9 cellular contexts compared by ENCODE assay signal in the genomic region with DNA sequence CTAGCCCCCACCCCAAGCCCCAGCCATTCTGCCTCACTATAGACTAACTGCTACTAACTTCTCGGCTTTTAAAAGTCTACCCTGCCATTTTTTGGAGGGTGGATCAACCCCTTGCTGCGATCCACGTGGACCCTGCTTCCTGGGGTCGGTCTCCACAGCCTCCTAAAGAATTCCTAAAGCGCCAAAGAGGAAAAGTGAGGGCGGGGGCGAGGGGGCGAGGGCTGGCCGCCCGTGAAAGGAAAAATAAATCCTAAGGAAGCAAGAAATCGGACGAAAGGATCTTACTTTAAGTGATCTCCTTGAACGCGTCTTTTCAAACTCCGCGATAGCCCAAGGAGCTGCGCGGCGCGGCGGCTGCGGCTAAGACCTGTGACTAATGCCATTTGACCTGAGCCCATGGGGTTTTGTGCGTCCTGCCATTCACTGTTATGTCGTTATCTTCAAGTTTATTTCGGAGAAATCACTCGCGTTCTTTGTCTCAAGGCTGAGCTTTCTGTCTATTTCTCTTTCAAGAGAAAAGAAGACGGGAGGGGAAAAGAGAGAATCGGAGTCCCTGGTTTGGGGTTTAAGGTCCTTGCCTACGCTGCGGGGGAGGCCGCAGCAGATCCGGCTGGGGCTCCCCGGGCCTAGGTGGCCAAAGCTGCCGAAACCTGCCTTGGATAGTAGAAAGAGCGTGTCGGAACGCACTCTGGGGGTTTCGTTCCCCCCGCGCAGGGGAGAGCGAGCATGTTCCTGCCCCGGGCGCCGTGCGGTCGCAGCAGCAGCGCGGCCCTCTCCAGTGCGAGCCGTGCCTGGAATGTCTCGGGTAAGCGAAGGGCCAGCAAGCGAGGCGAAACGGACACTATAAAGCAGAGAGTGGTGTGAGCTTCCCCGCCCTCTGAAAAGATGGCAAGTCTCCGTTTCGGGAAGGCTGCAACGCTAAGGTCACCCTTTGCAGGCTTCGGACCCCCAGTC. TPM values are rescaled to one million over a fixed set of nuclear protein-coding genes. Genes with fewer than 3 reads are reported as not detected.
DNase-seq lines count a peak whose midpoint lies in the region; FAIRE-seq and TF ChIP-seq lines count a peak whose summit lies in the region.
"Had no signal": no experiment of that assay in that cellular context is flagged by ENCODE, and none has a peak within 500 bp of the region (broad histone marks: within the 10 kb centered on the region; RNA-seq: fewer than 3 reads in every experiment).

No MANE protein-coding gene starts in this region.

- H4K20me1 ChIP-seq in H1 (replicated peaks in 1 of 2; ENCODE audit: control insufficient read depth in 1 of 2, insufficient read depth in 2 of 2, low read length in 2 of 2) = peaks cover 7 to 20% of the 10 kb centered on the region in 2 experiments
- no peaks in the 10 kb centered on the region for H4K20me1 ChIP-seq in neural cell (ENCODE audit: insufficient read depth)

- H4K91ac ChIP-seq in H1 (replicated peaks; ENCODE audit: insufficient read length, low read length) = no peak overlapping the region

- H3K9me3 ChIP-seq in CD4-positive, alpha-beta memory T cell (ENCODE audit: control insufficient read depth in 1 of 2, low read length in 2 of 2) = no peaks in the 10 kb centered on the region
- H3K9me3 ChIP-seq in H1 (ENCODE audit: insufficient read depth in 2 of 2, low read depth in 1 of 2, low read length in 1 of 2) (no peaks in the 10 kb centered on the region), neural cell (ENCODE audit: low read length) (no peaks in the 10 kb centered on the region), uterus (no peaks in the 10 kb centered on the region)

- H4K5ac ChIP-seq in H1 (ENCODE audit: insufficient read length, low read depth, low read length) = no peak overlapping the region

- H3K4me2 ChIP-seq in H1 (ENCODE audit: insufficient read depth in 1 of 2, low read depth in 2 of 2, low read length in 2 of 2) (peak overlapping the region; percentile 78 to 85), neural cell (ENCODE audit: low read length) (no peak overlapping the region)

- intact Hi-C loops in CD4-positive, alpha-beta memory T cell (cut with micrococcal nuclease) = no loop called here
- intact Hi-C loops in uterus (cut with DNase I; ENCODE audit: low total_unique reads) = no loop called here

- TF ChIP-seq CTCF in H1 (IDR thresholded peaks at IDR 0.05; ENCODE audit: control extremely low read depth in 1 of 3, insufficient read depth in 1 of 3, low read depth in 1 of 3, low read length in 3 of 3) (no peak), neural cell (IDR thresholded peaks at IDR 0.05; ENCODE audit: poor library complexity, severe bottlenecking) (no peak), uterus (IDR thresholded peaks at IDR 0.05) (no peak)

- H3K23me2 ChIP-seq in H1 (ENCODE audit: low read depth, low read length) = peaks cover 18% of the 10 kb centered on the region

- H3K9ac ChIP-seq in H1 (replicated peaks in 1 of 4; ENCODE audit: extremely low read depth in 1 of 4, low read depth in 3 of 4, low read length in 3 of 4) (no peak overlapping the region), neural cell (ENCODE audit: low read length) (no peak overlapping the region)

- no peak overlapping the region for H3K23ac ChIP-seq in H1 (ENCODE audit: insufficient read length)

- no peaks in the 10 kb centered on the region for H3F3A ChIP-seq in neural cell (ENCODE audit: insufficient read depth, low read length, poor library complexity, severe bottlenecking)

- TF ChIP-seq POLR2A in H1 (IDR thresholded peaks at IDR 0.05; ENCODE audit: control extremely low read depth in 1 of 2, low read depth in 2 of 2, low read length in 2 of 2) = no peak
- no peak for TF ChIP-seq POLR2A in uterus (IDR thresholded peaks at IDR 0.05)

- peak overlapping the region; percentile 71 to 88 (median 77) for H3K4me3 Mint-ChIP-seq in CD4-positive, alpha-beta memory T cell

- no peak overlapping the region for H2AK5ac ChIP-seq in H1 (ENCODE audit: low read depth, low read length)

- H3K27me3 Mint-ChIP-seq in CD4-positive, alpha-beta memory T cell = peaks cover 75 to 78% of the 10 kb centered on the region in 2 donors

- H3K4ac ChIP-seq in H1 (replicated peaks; ENCODE audit: insufficient read length, low read depth, low read length) = no peak overlapping the region

- no peaks in the 10 kb centered on the region for H3K79me1 ChIP-seq in H1 (ENCODE audit: low read depth, low read length)

- no peaks in the 10 kb centered on the region for H3K79me2 ChIP-seq in H1 (ENCODE audit: control insufficient read depth in 1 of 2, insufficient read depth in 2 of 2, low read length in 2 of 2)
- no peaks in the 10 kb centered on the region for H3K79me2 ChIP-seq in neural cell (replicated peaks; ENCODE audit: insufficient read depth, low read length)

- TF ChIP-seq RAD21 in H1 (IDR thresholded peaks at IDR 0.05 in 1 of 2, conservative IDR thresholded peaks at IDR 0.05 in 1 of 2; ENCODE audit: low read depth in 2 of 2, low read length in 2 of 2) (no peak), neural cell (conservative IDR thresholded peaks at IDR 0.05) (no peak)

- H3K27me3 ChIP-seq in CD4-positive, alpha-beta memory T cell (ENCODE audit: insufficient read depth, low read length) = peaks cover 79% of the 10 kb centered on the region
- H3K27me3 ChIP-seq in H1 (replicated peaks in 1 of 4; ENCODE audit: control insufficient read depth in 3 of 4, extremely low read depth in 1 of 4, insufficient read depth in 3 of 4, low read length in 3 of 4) (peaks cover 52 to 98% (median 90%) of the 10 kb centered on the region in 4 experiments), neural cell (ENCODE audit: insufficient read depth, low read depth, low read length) (peaks cover 91% of the 10 kb centered on the region), uterus (peaks cover 20 to 75% of the 10 kb centered on the region in 2 donors)

- H4K8ac ChIP-seq in H1 (ENCODE audit: extremely low read depth, insufficient read depth, low read length) = peak overlapping the region; percentile 28

- no peak overlapping the region; the same call in 1 of the 2 replicates for H3K18ac ChIP-seq in H1 (ENCODE audit: extremely low read depth, low read length)

- peaks cover 17 to 47% (median 23%) of the 10 kb centered on the region in 4 donors for H3K4me1 Mint-ChIP-seq in CD4-positive, alpha-beta memory T cell

- FAIRE-seq in H1 (lab: Jason Lieb, UNC) = no peak
- no peak for FAIRE-seq in urothelium cell line (lab: Jason Lieb, UNC)

- peaks cover 0 to 1% of the 10 kb centered on the region in 2 donors for H3K36me3 Mint-ChIP-seq in CD4-positive, alpha-beta memory T cell

- POLR2A ChIA-PET in CD4-positive, alpha-beta memory T cell (lab: Charles Lee; ENCODE audit: partially characterized antibody) = no interaction called here
- POLR2A ChIA-PET in H1 (lab: Charles Lee; ENCODE audit: partially characterized antibody) = no interaction called here

- no peak overlapping the region for H2BK20ac ChIP-seq in H1 (ENCODE audit: low read length)

- DNase-seq in CD4-positive, alpha-beta memory T cell = peak in 2 of 5 donors; percentile 12 to 27
- DNase-seq in NCI-H2227 (lab: John Stamatoyannopoulos, UW; ENCODE audit: unreplicated experiment) = peak; percentile 29
- peak in 1 of 2 experiments; percentile 79 for DNase-seq in H1 (ENCODE audit: low read depth in 1 of 2, low spot score in 2 of 2)
- no peak for DNase-seq in NAMALWA (ENCODE audit: low spot score)
- DNase-seq in effector CD8-positive, alpha-beta T cell (lab: John Stamatoyannopoulos, UW) = no peak
- no peak for DNase-seq in urothelium cell line (ENCODE audit: low spot score)
- DNase-seq in uterus = no peak

- peak overlapping the region in 1 of 2 donors; percentile 38 for H3K4me3 ChIP-seq in CD4-positive, alpha-beta memory T cell (ENCODE audit: low read length in 2 of 2)
- H3K4me3 ChIP-seq in H1 (ENCODE audit: extremely low read depth in 1 of 4, insufficient read depth in 2 of 4, low read depth in 3 of 4, low read length in 4 of 4) (peak overlapping the region; percentile 20 to 63 (median 51); a peak in 7 of 8 replicates), neural cell (ENCODE audit: low read length) (peak overlapping the region; percentile 59), uterus (peak overlapping the region in 1 of 2 donors; percentile 10)

- no peaks in the 10 kb centered on the region for H3K9me2 ChIP-seq in neural cell (ENCODE audit: insufficient read depth, low read length)

- H2BK12ac ChIP-seq in H1 (ENCODE audit: low read depth, low read length) = peak overlapping the region; percentile 82; the same call in 1 of the 2 replicates

- no peak overlapping the region for H3K14ac ChIP-seq in H1 (ENCODE audit: insufficient read length)

- TF ChIP-seq EP300 in H1 (IDR thresholded peaks at IDR 0.05; ENCODE audit: borderline replicate concordance in 1 of 2, low read depth in 2 of 2, low read length in 2 of 2) = no peak
- no peak for TF ChIP-seq EP300 in neural cell (conservative IDR thresholded peaks at IDR 0.05; ENCODE audit: poor library complexity, severe bottlenecking)

- no peak overlapping the region for H3K27ac ChIP-seq in CD4-positive, alpha-beta memory T cell (ENCODE audit: low read depth, low read length)
- H3K27ac ChIP-seq in H1 (ENCODE audit: low read depth, low read length) (no peak overlapping the region), neural cell (ENCODE audit: low read length) (no peak overlapping the region), uterus (no peak overlapping the region)

- 1% methylated on average over 52 of the region's 61 CpGs; no CpG with 5 or more reads in 1 of the 2 experiments for WGBS in H1 (ENCODE audit: extremely low coverage in 1 of 2, insufficient coverage in 1 of 2, insufficient read length in 1 of 2, insufficient replicate concordance in 2 of 2, low coverage in 1 of 2, low lambda C conversion rate in 2 of 2, missing lambda C conversion rate in 1 of 2), 2 experiments

- no peak overlapping the region for H2BK120ac ChIP-seq in H1 (replicated peaks; ENCODE audit: low read depth, low read length)

- H3K56ac ChIP-seq in H1 (replicated peaks; ENCODE audit: insufficient read length, low read depth, low read length) = no peak overlapping the region

- CTCF ChIA-PET in CD4-positive, alpha-beta memory T cell (lab: Charles Lee; ENCODE audit: partially characterized antibody) = interaction anchor here (1.3 to 1.5 kb wide), 3 partner anchors 28 to 193 kb away, joined by 3 read pairs; no protein-coding TSS in a partner anchor
- CTCF ChIA-PET in H1 (lab: Charles Lee; ENCODE audit: partially characterized antibody) = interaction anchor here (0.6 to 5.6 kb wide), 10 partner anchors 8 to 191 kb away, joined by 3 to 33 read pairs (median 4); no protein-coding TSS in a partner anchor

- 0 out of 2 replicates have a peak overlapping the region, but pooled peaks have one; percentile 15 for H2BK5ac ChIP-seq in H1 (ENCODE audit: low read depth, low read length)

- peaks cover 0 to 45% (median 26%) of the 10 kb centered on the region in 8 donors for H3K9me3 Mint-ChIP-seq in CD4-positive, alpha-beta memory T cell

- peak overlapping the region in 6 of 7 donors; percentile 18 to 86 (median 44) for H3K27ac Mint-ChIP-seq in CD4-positive, alpha-beta memory T cell

- H2BK15ac ChIP-seq in H1 (ENCODE audit: low read length) = no peak overlapping the region; the same call in 1 of the 2 replicates

- no peaks in the 10 kb centered on the region for H3K36me3 ChIP-seq in CD4-positive, alpha-beta memory T cell (ENCODE audit: insufficient read depth, low read length)
- no peaks in the 10 kb centered on the region for H3K36me3 ChIP-seq in H1 (ENCODE audit: control insufficient read depth in 2 of 4, insufficient read depth in 4 of 4, low read length in 3 of 4)
- H3K36me3 ChIP-seq in neural cell (ENCODE audit: insufficient read depth, low read length) = no peaks in the 10 kb centered on the region
- H3K36me3 ChIP-seq in uterus = no peaks in the 10 kb centered on the region

- H3K4me1 ChIP-seq in CD4-positive, alpha-beta memory T cell (ENCODE audit: insufficient read depth, low read length) = peaks cover 8% of the 10 kb centered on the region
- H3K4me1 ChIP-seq in H1 (replicated peaks in 1 of 4; ENCODE audit: control insufficient read depth in 3 of 4, insufficient read depth in 4 of 4, low read length in 3 of 4) = peaks cover 13 to 41% (median 20%) of the 10 kb centered on the region in 4 experiments
- H3K4me1 ChIP-seq in uterus = peaks cover 0 to 12% of the 10 kb centered on the region in 2 donors

- H2AFZ ChIP-seq in H1 (ENCODE audit: low read length) (no peak overlapping the region), neural cell (ENCODE audit: low read depth, low read length) (no peak overlapping the region)

RNA-seq across cellular contexts. Expression of gene DBX1, which starts 2.8 kb away (rescaled TPM):
- total RNA-seq in CD4-positive, alpha-beta memory T cell = not detected
- not detected for polyA plus RNA-seq in CD4-positive, alpha-beta memory T cell
- not detected in 2 replicates for total RNA-seq in H1 (2021; fragmentation: NEBNext Ultra II Directional; extraction: Animal tissue kit (Norgen Biotek cat#: 25700))
- polyA plus RNA-seq in H1 (2011; rRNA removed) (0.05 TPM in 1 of 2 replicates, not detected in the other), neural cell (not detected in 2 replicates)
- polyA plus RNA-seq in H1 (2011; cell fraction: cytosol; rRNA removed) = 0.09 TPM
- polyA plus RNA-seq in H1 (2011; cell fraction: nucleus; rRNA removed) = not detected
- polyA plus RNA-seq in H1 (2012, experiment 1 of 2) = 0.19 TPM in 1 of 4 replicates, not detected in the others
- polyA plus RNA-seq in H1 (2012, experiment 2 of 2) = not detected
- polyA plus RNA-seq in H1 (2013, experiment 1 of 2) = 0.04 TPM
- not detected for polyA plus RNA-seq in H1 (2013, experiment 2 of 2)
- not detected in 2 replicates for polyA minus RNA-seq in H1 (2011; rRNA and poly(A)+ RNA removed)
- not detected for polyA minus RNA-seq in H1 (2011; cell fraction: cytosol; rRNA and poly(A)+ RNA removed)
- polyA minus RNA-seq in H1 (2011; cell fraction: nucleus; rRNA and poly(A)+ RNA removed) = not detected
- not detected in 2 replicates for polyA minus RNA-seq in neural cell
- not detected for total RNA-seq in uterus
- total RNA-seq: SK-MEL-5 had no signal
